In genomic region chr16:89122322-89122831, GRCh38 we compare ENCODE assay signal across 1 cellular context.
A peak's percentile ranks its signal among the peaks of the same experiment; 100 is the strongest.
TF ChIP-seq lines count a peak whose summit lies in the region.

No MANE protein-coding gene starts in this region.

TF ChIP-seq in GM12878, 131 proteins besides CTCF, POLR2A, EP300 and RAD21 (continued from another document):
- peak; percentile 13 for TF ChIP-seq USF1 (IDR thresholded peaks at IDR 0.05; ENCODE audit: borderline replicate concordance, extremely low read length, insufficient read depth, low read depth, low read length)
- TF ChIP-seq PAX8 (IDR thresholded peaks at IDR 0.05): no peak
- peak; percentile 64; the same call in 1 of the 2 replicates for TF ChIP-seq TCF3 (IDR thresholded peaks at IDR 0.05; ENCODE audit: borderline replicate concordance, insufficient read depth, low read depth, low read length)
- TF ChIP-seq REST (IDR thresholded peaks at IDR 0.05; ENCODE audit: low read depth, low read length): no peak
- no peak for TF ChIP-seq ZBTB4 (CRISPR knock-in tag; IDR thresholded peaks at IDR 0.05)
- no peak for TF ChIP-seq RB1 (IDR thresholded peaks at IDR 0.05; ENCODE audit: borderline replicate concordance)
- TF ChIP-seq TARDBP (IDR thresholded peaks at IDR 0.05; ENCODE audit: borderline replicate concordance): no peak
- peak; percentile 69 for TF ChIP-seq RAD51 (IDR thresholded peaks at IDR 0.05)
- TF ChIP-seq TCF12 (IDR thresholded peaks at IDR 0.05; ENCODE audit: low read depth, low read length): peak; percentile 69; the same call in 1 of the 2 replicates
